Comparison of ENCODE assay signal across 14 cellular contexts in genomic region chr17:14192684-14193344, GRCh38. TPM values are rescaled to one million over a fixed set of nuclear protein-coding genes. Genes with fewer than 3 reads are reported as not detected.
DNase-seq lines count a peak whose midpoint lies in the region; ATAC-seq lines count a peak whose summit lies in the region.
"Not testable (repeated sequence)": the region's sequence is repeated elsewhere in the genome, so short reads cannot be mapped to it uniquely, and the experiment has no call there.
"Had no signal": no experiment of that assay in that cellular context is flagged by ENCODE, and none has a peak within 500 bp of the region (broad histone marks: within the 10 kb centered on the region; RNA-seq: fewer than 3 reads in every experiment).

No MANE protein-coding gene starts in this region.

- H3K9me3 ChIP-seq in CD8-positive, alpha-beta memory T cell (ENCODE audit: low read length); effector memory CD4-positive, alpha-beta T cell (ENCODE audit: control insufficient read depth, low read length): not testable (repeated sequence)

- peaks cover 57% of the 10 kb centered on the region for H3K4me1 ChIP-seq in CD8-positive, alpha-beta memory T cell (ENCODE audit: insufficient read depth, low read length)
- peaks cover 44% of the 10 kb centered on the region for H3K4me1 ChIP-seq in effector memory CD4-positive, alpha-beta T cell (ENCODE audit: control insufficient read depth, insufficient read depth, low read length, poor library complexity, severe bottlenecking)

- H3K27ac Mint-ChIP-seq in CD8-positive, alpha-beta memory T cell: peak overlapping the region; percentile 59 to 92 (median 82)
- H3K27ac Mint-ChIP-seq in activated T-helper 17 cell treated with anti-CD3 and anti-CD28 coated beads, Interleukin-2, amount 50 U/mL, for 72 hours: peak overlapping the region; percentile 73
- not testable (repeated sequence) for H3K27ac Mint-ChIP-seq in stimulated activated memory B cell treated with anti-CD40 and anti-IgM and Interleukin-4, amounts not matched to agents 10 μg/mL and 1 μg/mL and 100 μg/mL, for 72 hours

- not testable (repeated sequence) for H3K9me3 Mint-ChIP-seq in CD8-positive, alpha-beta memory T cell; activated T-helper 17 cell treated with anti-CD3 and anti-CD28 coated beads, Interleukin-2, amount 50 U/mL, for 72 hours; stimulated activated memory B cell treated with anti-CD40 and anti-IgM and Interleukin-4, amounts not matched to agents 10 μg/mL and 1 μg/mL and 100 μg/mL, for 72 hours

- not testable (repeated sequence) for H3K27ac ChIP-seq in CD8-positive, alpha-beta memory T cell (ENCODE audit: low read depth, low read length)
- H3K27ac ChIP-seq in effector memory CD4-positive, alpha-beta T cell (ENCODE audit: insufficient read depth, low read length, poor library complexity, severe bottlenecking): peak overlapping the region; percentile 37

- POLR2A ChIA-PET in CD8-positive, alpha-beta memory T cell (lab: Charles Lee): not testable (repeated sequence)

- CTCF ChIA-PET in CD8-positive, alpha-beta memory T cell (lab: Charles Lee): not testable (repeated sequence)

- H3K27me3 Mint-ChIP-seq in CD8-positive, alpha-beta memory T cell; activated T-helper 17 cell treated with anti-CD3 and anti-CD28 coated beads, Interleukin-2, amount 50 U/mL, for 72 hours; stimulated activated memory B cell treated with anti-CD40 and anti-IgM and Interleukin-4, amounts not matched to agents 10 μg/mL and 1 μg/mL and 100 μg/mL, for 72 hours: not testable (repeated sequence)

- ATAC-seq in GM19043 (IDR thresholded peaks at IDR 0.05; ENCODE audit: low read depth, unreplicated experiment) (peak; percentile 69), HG02610 (IDR thresholded peaks at IDR 0.05; ENCODE audit: unreplicated experiment) (peak; percentile 76), HG03378 (IDR thresholded peaks at IDR 0.05; ENCODE audit: unreplicated experiment) (peak; percentile 69)
- peak; percentile 51 to 65 for ATAC-seq in activated CD4-positive, CD25-positive, alpha-beta regulatory T cell treated with anti-CD3 and anti-CD28 coated beads, Interleukin-2, amount 50 U/mL, for 24 hours
- peak; percentile 41 for ATAC-seq in activated T-helper 17 cell treated with anti-CD3 and anti-CD28 coated beads, Interleukin-2, amount 50 U/mL, for 72 hours (replicated peaks)
- ATAC-seq in stimulated activated memory B cell treated with anti-CD40 and anti-IgM and Interleukin-4, amounts not matched to agents 10 μg/mL and 1 μg/mL and 100 μg/mL, for 72 hours: peak; percentile 39

- not testable (repeated sequence) for H3K4me3 ChIP-seq in CD8-positive, alpha-beta memory T cell (ENCODE audit: low read length); effector memory CD4-positive, alpha-beta T cell (ENCODE audit: insufficient read depth, low read depth, low read length, poor library complexity, severe bottlenecking)

- not testable (repeated sequence) for H3K27me3 ChIP-seq in CD8-positive, alpha-beta memory T cell (ENCODE audit: insufficient read depth, low read length, poor library complexity, severe bottlenecking); effector memory CD4-positive, alpha-beta T cell (replicated peaks; ENCODE audit: control insufficient read depth, insufficient read depth, low read length, poor library complexity, severe bottlenecking)

- not testable (repeated sequence) for H3K36me3 ChIP-seq in CD8-positive, alpha-beta memory T cell (ENCODE audit: insufficient read depth, low read length); effector memory CD4-positive, alpha-beta T cell (ENCODE audit: control insufficient read depth, insufficient read depth, low read length)

- H3K36me3 Mint-ChIP-seq in CD8-positive, alpha-beta memory T cell; activated T-helper 17 cell treated with anti-CD3 and anti-CD28 coated beads, Interleukin-2, amount 50 U/mL, for 72 hours (ENCODE audit: low read depth): not testable (repeated sequence)
- peaks cover 34% of the 10 kb centered on the region for H3K36me3 Mint-ChIP-seq in stimulated activated memory B cell treated with anti-CD40 and anti-IgM and Interleukin-4, amounts not matched to agents 10 μg/mL and 1 μg/mL and 100 μg/mL, for 72 hours

- DNase-seq in CD8-positive, alpha-beta memory T cell; effector memory CD4-positive, alpha-beta T cell: not testable (repeated sequence)

- peaks cover 64 to 76% (median 75%) of the 10 kb centered on the region in 3 donors for H3K4me1 Mint-ChIP-seq in CD8-positive, alpha-beta memory T cell
- H3K4me1 Mint-ChIP-seq in activated T-helper 17 cell treated with anti-CD3 and anti-CD28 coated beads, Interleukin-2, amount 50 U/mL, for 72 hours: peaks cover 52% of the 10 kb centered on the region
- peaks cover 29% of the 10 kb centered on the region for H3K4me1 Mint-ChIP-seq in stimulated activated memory B cell treated with anti-CD40 and anti-IgM and Interleukin-4, amounts not matched to agents 10 μg/mL and 1 μg/mL and 100 μg/mL, for 72 hours

- peak overlapping the region; percentile 46 to 91 (median 80) for H3K4me3 Mint-ChIP-seq in CD8-positive, alpha-beta memory T cell
- peak overlapping the region; percentile 70 for H3K4me3 Mint-ChIP-seq in activated T-helper 17 cell treated with anti-CD3 and anti-CD28 coated beads, Interleukin-2, amount 50 U/mL, for 72 hours
- not testable (repeated sequence) for H3K4me3 Mint-ChIP-seq in stimulated activated memory B cell treated with anti-CD40 and anti-IgM and Interleukin-4, amounts not matched to agents 10 μg/mL and 1 μg/mL and 100 μg/mL, for 72 hours

RNA-seq across cellular contexts. Expression of gene CDRT15, which starts 43.8 kb away (rescaled TPM):
- not detected for total RNA-seq in CD8-positive, alpha-beta memory T cell
- polyA plus RNA-seq in CD8-positive, alpha-beta memory T cell: not detected
- total RNA-seq in activated T-helper 17 cell treated with anti-CD3 and anti-CD28 coated beads, Interleukin-2, amount 50 U/mL, for 72 hours: not detected
- total RNA-seq: dermis blood vessel endothelial cell, HFFc6, liver, mucosa of gallbladder, renal cortical epithelial cell, spleen had no signal
- polyA plus RNA-seq: spleen had no signal
